In genomic region chr7:54792383-54792782, GRCh38 we compare ENCODE assay signal across 28 cellular contexts.
"Had no signal": no experiment of that assay in that cellular context is flagged by ENCODE, and none has a peak within 500 bp of the region (broad histone marks: within the 10 kb centered on the region; RNA-seq: fewer than 3 reads in every experiment).

No MANE protein-coding gene starts in this region.

- H3K9me3 ChIP-seq: stomach, suprapubic skin, testis, thoracic aorta, thyroid gland, tibial artery, tibial nerve, transverse colon, upper lobe of left lung, upper lobe of right lung, uterus, vagina had no signal

- H3K36me3 ChIP-seq: stomach, suprapubic skin, thoracic aorta, thyroid gland, tibial artery, tibial nerve, transverse colon, upper lobe of left lung, upper lobe of right lung, uterus, vagina had no signal

- DNase-seq: stimulated activated CD4-positive, alpha-beta T cell treated with anti-CD3 and anti-CD28 coated beads, Interleukin-2, amount 100 ng/mL, for 48 hours; stimulated activated CD4-positive, alpha-beta T cell treated with anti-CD3 and anti-CD28 coated beads, Interleukin-4, amount 100 ng/mL, for 1 hour; stimulated activated CD4-positive, alpha-beta T cell treated with anti-CD3 and anti-CD28 coated beads, Interleukin-4, amount 100 ng/mL, for 24 hours; stimulated activated CD4-positive, alpha-beta T cell treated with anti-CD3 and anti-CD28 coated beads, Interleukin-4, amount 100 ng/mL, for 4 hours; stimulated activated CD8-positive, alpha-beta memory T cell treated with anti-CD3 and anti-CD28 coated beads, Interleukin-4, amount 100 ng/mL, for 48 hours; stimulated activated naive B cell treated with anti-CD40 and anti-IgM and Interleukin-4, amounts not matched to agents 10 μg/mL and 1 μg/mL and 100 μg/mL, for 72 hours; stimulated activated naive CD4-positive, alpha-beta T cell; stimulated activated naive CD4-positive, alpha-beta T cell treated with Interleukin-2 at 50 U/mL for 16 hours; stimulated activated naive CD8-positive, alpha-beta T cell treated with anti-CD3 and anti-CD28 coated beads, Interleukin-15, amount 100 ng/mL, for 72 hours; stimulated activated naive CD8-positive, alpha-beta T cell treated with anti-CD3 and anti-CD28 coated beads, Interleukin-15, Interleukin-2, amounts not matched to agents 100 U/mL and 50 U/mL, for 24 hours; stomach; substantia nigra; testis; thyroid gland; tibial artery; transverse colon; trophoblast cell; upper lobe of right lung; uterus had no signal

- H3K27me3 ChIP-seq: suprapubic skin, testis, thyroid gland, tibial artery, tibial nerve, transverse colon, upper lobe of left lung, upper lobe of right lung, uterus, vagina had no signal

- H3K27ac Mint-ChIP-seq: stimulated activated effector memory CD8-positive, alpha-beta T cell treated with anti-CD3 and anti-CD28 coated beads, Interleukin-12 subunit alpha, Interleukin-12 subunit beta, amount 100 ng/mL, for 72 hours; stimulated activated memory B cell treated with anti-CD40 and anti-IgM and Interleukin-4, amounts not matched to agents 10 μg/mL and 1 μg/mL and 100 μg/mL, for 72 hours; stimulated activated naive B cell treated with anti-CD40 and anti-IgM and Interleukin-4, amounts not matched to agents 10 μg/mL and 1 μg/mL and 100 μg/mL, for 72 hours; stimulated activated naive CD8-positive, alpha-beta T cell treated with anti-CD3 and anti-CD28 coated beads, Interleukin-15, amount 100 ng/mL, for 72 hours; stimulated activated naive CD8-positive, alpha-beta T cell treated with anti-CD3 and anti-CD28 coated beads, Interleukin-15, Interleukin-2, amounts not matched to agents 100 ng/mL and 50 ng/mL, for 24 hours; type B pancreatic cell had no signal

- H3K27ac ChIP-seq: stomach, suprapubic skin, testis, thoracic aorta, thyroid gland, tibial artery, tibial nerve, transverse colon, upper lobe of left lung, upper lobe of right lung, uterus, vagina had no signal

- H3K4me1 Mint-ChIP-seq: stimulated activated effector memory CD8-positive, alpha-beta T cell treated with anti-CD3 and anti-CD28 coated beads, Interleukin-12 subunit alpha, Interleukin-12 subunit beta, amount 100 ng/mL, for 72 hours; stimulated activated memory B cell treated with anti-CD40 and anti-IgM and Interleukin-4, amounts not matched to agents 10 μg/mL and 1 μg/mL and 100 μg/mL, for 72 hours; stimulated activated naive CD8-positive, alpha-beta T cell treated with anti-CD3 and anti-CD28 coated beads, Interleukin-15, amount 100 ng/mL, for 72 hours had no signal

- H3K4me3 Mint-ChIP-seq: stimulated activated effector memory CD8-positive, alpha-beta T cell treated with anti-CD3 and anti-CD28 coated beads, Interleukin-12 subunit alpha, Interleukin-12 subunit beta, amount 100 ng/mL, for 72 hours; stimulated activated memory B cell treated with anti-CD40 and anti-IgM and Interleukin-4, amounts not matched to agents 10 μg/mL and 1 μg/mL and 100 μg/mL, for 72 hours; stimulated activated naive B cell treated with anti-CD40 and anti-IgM and Interleukin-4, amounts not matched to agents 10 μg/mL and 1 μg/mL and 100 μg/mL, for 72 hours; stimulated activated naive CD8-positive, alpha-beta T cell treated with anti-CD3 and anti-CD28 coated beads, Interleukin-15, amount 100 ng/mL, for 72 hours; stimulated activated naive CD8-positive, alpha-beta T cell treated with anti-CD3 and anti-CD28 coated beads, Interleukin-15, Interleukin-2, amounts not matched to agents 100 ng/mL and 50 ng/mL, for 24 hours; type B pancreatic cell had no signal

- H3K4me3 ChIP-seq: stomach, suprapubic skin, testis, thoracic aorta, thyroid gland, tibial artery, tibial nerve, transverse colon, upper lobe of left lung, upper lobe of right lung, uterus, vagina had no signal

- H3K36me3 Mint-ChIP-seq: stimulated activated effector memory CD8-positive, alpha-beta T cell treated with anti-CD3 and anti-CD28 coated beads, Interleukin-12 subunit alpha, Interleukin-12 subunit beta, amount 100 ng/mL, for 72 hours; stimulated activated memory B cell treated with anti-CD40 and anti-IgM and Interleukin-4, amounts not matched to agents 10 μg/mL and 1 μg/mL and 100 μg/mL, for 72 hours; stimulated activated naive B cell treated with anti-CD40 and anti-IgM and Interleukin-4, amounts not matched to agents 10 μg/mL and 1 μg/mL and 100 μg/mL, for 72 hours; type B pancreatic cell had no signal

- H3K4me1 ChIP-seq: uterus had no signal

- H3K9me3 Mint-ChIP-seq: stimulated activated effector memory CD8-positive, alpha-beta T cell treated with anti-CD3 and anti-CD28 coated beads, Interleukin-12 subunit alpha, Interleukin-12 subunit beta, amount 100 ng/mL, for 72 hours; stimulated activated memory B cell treated with anti-CD40 and anti-IgM and Interleukin-4, amounts not matched to agents 10 μg/mL and 1 μg/mL and 100 μg/mL, for 72 hours; stimulated activated naive CD8-positive, alpha-beta T cell treated with anti-CD3 and anti-CD28 coated beads, Interleukin-15, amount 100 ng/mL, for 72 hours; stimulated activated naive CD8-positive, alpha-beta T cell treated with anti-CD3 and anti-CD28 coated beads, Interleukin-15, Interleukin-2, amounts not matched to agents 100 ng/mL and 50 ng/mL, for 24 hours had no signal

- ATAC-seq: stimulated activated effector memory CD8-positive, alpha-beta T cell treated with anti-CD3 and anti-CD28 coated beads, Interleukin-12 subunit alpha, Interleukin-12 subunit beta, amount 100 ng/mL, for 72 hours; stimulated activated memory B cell treated with anti-CD40 and anti-IgM and Interleukin-4, amounts not matched to agents 10 μg/mL and 1 μg/mL and 100 μg/mL, for 72 hours; stimulated activated naive B cell treated with anti-CD40 and anti-IgM and Interleukin-4, amounts not matched to agents 10 μg/mL and 1 μg/mL and 100 μg/mL, for 72 hours; stimulated activated naive CD8-positive, alpha-beta T cell treated with anti-CD3 and anti-CD28 coated beads, Interleukin-15, amount 100 ng/mL, for 72 hours; stimulated activated naive CD8-positive, alpha-beta T cell treated with anti-CD3 and anti-CD28 coated beads, Interleukin-15, Interleukin-2, amounts not matched to agents 100 U/mL and 50 U/mL, for 24 hours; upper lobe of right lung had no signal
